9 cellular contexts compared by ENCODE assay signal in genomic region chr1:31376374-31377134, GRCh38. TPM values are rescaled to one million over a fixed set of nuclear protein-coding genes. Genes with fewer than 3 reads are reported as not detected.
A peak's percentile ranks its signal among the peaks of the same experiment; 100 is the strongest.
DNase-seq lines count a peak whose midpoint lies in the region; ATAC-seq and TF ChIP-seq lines count a peak whose summit lies in the region.
"Had no signal": no experiment of that assay in that cellular context is flagged by ENCODE, and none has a peak within 500 bp of the region (broad histone marks: within the 10 kb centered on the region; RNA-seq: fewer than 3 reads in every experiment).

No MANE protein-coding gene starts in this region.

- H3K4me1 ChIP-seq in iPS-20b (ENCODE audit: insufficient read depth, low read length) = peaks cover 19% of the 10 kb centered on the region; the same call in 1 of the 2 replicates
- H3K4me1 ChIP-seq in spleen = peaks cover 4 to 31% (median 23%) of the 10 kb centered on the region in 6 donors

- peaks cover 14% of the 10 kb centered on the region for H3K4me1 Mint-ChIP-seq in stimulated activated naive CD8-positive, alpha-beta T cell treated with anti-CD3 and anti-CD28 coated beads, Interleukin-15, Interleukin-2, amounts not matched to agents 100 ng/mL and 50 ng/mL, for 24 hours (ENCODE audit: low read depth)
- H3K4me1 Mint-ChIP-seq in stimulated activated naive CD8-positive, alpha-beta T cell treated with anti-CD3 and anti-CD28 coated beads, Interleukin-15, amount 100 ng/mL, for 72 hours = peaks cover 27% of the 10 kb centered on the region

- TF ChIP-seq POLR2A in spleen (IDR thresholded peaks at IDR 0.05) = no peak

- no peak for DNase-seq in stimulated activated naive CD8-positive, alpha-beta T cell treated with anti-CD3 and anti-CD28 coated beads, Interleukin-15, amount 100 ng/mL, for 72 hours
- DNase-seq in amniotic epithelial cell (ENCODE audit: low read depth) (peak; percentile 88), T-helper 1 cell (no peak), spleen (no peak)
- no peak for DNase-seq in activated CD4-positive, alpha-beta T cell treated with anti-CD3 and anti-CD28 coated beads for 1 hour
- DNase-seq: CD8-positive, alpha-beta T cell had no signal

- WGBS in spleen, 5 donors = 79 to 84% (median 80%) methylated on average over 8 of the region's 8 CpGs

- intact Hi-C loops in spleen (cut with DNase I; ENCODE audit: low total_unique reads) = no loop called here

- no peak overlapping the region for H3K4me3 Mint-ChIP-seq in stimulated activated naive CD8-positive, alpha-beta T cell treated with anti-CD3 and anti-CD28 coated beads, Interleukin-15, Interleukin-2, amounts not matched to agents 100 ng/mL and 50 ng/mL, for 24 hours
- H3K4me3 Mint-ChIP-seq in stimulated activated naive CD8-positive, alpha-beta T cell treated with anti-CD3 and anti-CD28 coated beads, Interleukin-15, amount 100 ng/mL, for 72 hours = no peak overlapping the region
- H3K4me3 Mint-ChIP-seq: CD8-positive, alpha-beta T cell had no signal

- H3K4me3 ChIP-seq in iPS-20b (ENCODE audit: low read length) = no peak overlapping the region
- H3K4me3 ChIP-seq in spleen = no peak overlapping the region

- no peak for ATAC-seq in stimulated activated naive CD8-positive, alpha-beta T cell treated with anti-CD3 and anti-CD28 coated beads, Interleukin-15, amount 100 ng/mL, for 72 hours
- ATAC-seq in GM19023 (IDR thresholded peaks at IDR 0.05; ENCODE audit: unreplicated experiment) = no peak
- ATAC-seq: CD8-positive, alpha-beta T cell had no signal

- no peaks in the 10 kb centered on the region for H3K36me3 ChIP-seq in iPS-20b (ENCODE audit: insufficient read depth, low read depth, low read length)
- no peaks in the 10 kb centered on the region for H3K36me3 ChIP-seq in spleen

- no peak overlapping the region for H3K27ac ChIP-seq in iPS-20b (ENCODE audit: low read length)
- H3K27ac ChIP-seq in spleen = no peak overlapping the region

- H3K9me3 Mint-ChIP-seq in stimulated activated naive CD8-positive, alpha-beta T cell treated with anti-CD3 and anti-CD28 coated beads, Interleukin-15, Interleukin-2, amounts not matched to agents 100 ng/mL and 50 ng/mL, for 24 hours = no peaks in the 10 kb centered on the region
- no peaks in the 10 kb centered on the region for H3K9me3 Mint-ChIP-seq in stimulated activated naive CD8-positive, alpha-beta T cell treated with anti-CD3 and anti-CD28 coated beads, Interleukin-15, amount 100 ng/mL, for 72 hours
- H3K9me3 Mint-ChIP-seq: CD8-positive, alpha-beta T cell had no signal

- no peak for TF ChIP-seq CTCF in spleen (IDR thresholded peaks at IDR 0.05 in 8 of 11, conservative IDR thresholded peaks at IDR 0.05 in 3 of 11)

- H3K36me3 Mint-ChIP-seq in stimulated activated naive CD8-positive, alpha-beta T cell treated with anti-CD3 and anti-CD28 coated beads, Interleukin-15, Interleukin-2, amounts not matched to agents 100 ng/mL and 50 ng/mL, for 24 hours (ENCODE audit: low read depth) = no peaks in the 10 kb centered on the region
- H3K36me3 Mint-ChIP-seq: CD8-positive, alpha-beta T cell had no signal

- peaks cover 10% of the 10 kb centered on the region for H3K27me3 Mint-ChIP-seq in stimulated activated naive CD8-positive, alpha-beta T cell treated with anti-CD3 and anti-CD28 coated beads, Interleukin-15, Interleukin-2, amounts not matched to agents 100 ng/mL and 50 ng/mL, for 24 hours
- H3K27me3 Mint-ChIP-seq in stimulated activated naive CD8-positive, alpha-beta T cell treated with anti-CD3 and anti-CD28 coated beads, Interleukin-15, amount 100 ng/mL, for 72 hours = peaks cover 17% of the 10 kb centered on the region

- peak overlapping the region; percentile 14 for H3K27ac Mint-ChIP-seq in stimulated activated naive CD8-positive, alpha-beta T cell treated with anti-CD3 and anti-CD28 coated beads, Interleukin-15, Interleukin-2, amounts not matched to agents 100 ng/mL and 50 ng/mL, for 24 hours
- H3K27ac Mint-ChIP-seq in stimulated activated naive CD8-positive, alpha-beta T cell treated with anti-CD3 and anti-CD28 coated beads, Interleukin-15, amount 100 ng/mL, for 72 hours = no peak overlapping the region
- H3K27ac Mint-ChIP-seq: CD8-positive, alpha-beta T cell had no signal

- peak overlapping the region; percentile 21; the same call in 1 of the 2 replicates for H3K9ac ChIP-seq in iPS-20b (ENCODE audit: low read depth, low read length)

- H3K9me3 ChIP-seq in iPS-20b (ENCODE audit: insufficient read depth, low read depth, low read length) (no peaks in the 10 kb centered on the region), spleen (no peaks in the 10 kb centered on the region)

- H3K27me3 ChIP-seq in iPS-20b (ENCODE audit: insufficient read depth, low read length) (no peaks in the 10 kb centered on the region), spleen (replicated peaks in 1 of 7) (peaks cover 0 to 18% (median 0%) of the 10 kb centered on the region in 7 donors)

RNA-seq across cellular contexts. Expression of gene FABP3, which starts 3.7 kb away (rescaled TPM):
- total RNA-seq in spleen = 10 to 100 TPM in 6 of 7 donors, 1 to 10 TPM in 1; 4.1 to 57.1 (median 24.7) TPM
- 10 to 100 TPM; 14.2 to 50.0 (median 22.2) TPM for polyA plus RNA-seq in spleen
- total RNA-seq: CD8-positive, alpha-beta T cell had no signal

RNA-seq across cellular contexts. Expression of gene SERINC2, which starts 36.5 kb away (rescaled TPM):
- 1 to 10 TPM; 1.4 to 8.7 (median 2.8) TPM for total RNA-seq in spleen
- polyA plus RNA-seq in spleen = 1 to 10 TPM; 1.3 to 4.1 (median 2.4) TPM
- total RNA-seq: CD8-positive, alpha-beta T cell had no signal
